ENCODE assay signal across 8 cellular contexts in the genomic region with DNA sequence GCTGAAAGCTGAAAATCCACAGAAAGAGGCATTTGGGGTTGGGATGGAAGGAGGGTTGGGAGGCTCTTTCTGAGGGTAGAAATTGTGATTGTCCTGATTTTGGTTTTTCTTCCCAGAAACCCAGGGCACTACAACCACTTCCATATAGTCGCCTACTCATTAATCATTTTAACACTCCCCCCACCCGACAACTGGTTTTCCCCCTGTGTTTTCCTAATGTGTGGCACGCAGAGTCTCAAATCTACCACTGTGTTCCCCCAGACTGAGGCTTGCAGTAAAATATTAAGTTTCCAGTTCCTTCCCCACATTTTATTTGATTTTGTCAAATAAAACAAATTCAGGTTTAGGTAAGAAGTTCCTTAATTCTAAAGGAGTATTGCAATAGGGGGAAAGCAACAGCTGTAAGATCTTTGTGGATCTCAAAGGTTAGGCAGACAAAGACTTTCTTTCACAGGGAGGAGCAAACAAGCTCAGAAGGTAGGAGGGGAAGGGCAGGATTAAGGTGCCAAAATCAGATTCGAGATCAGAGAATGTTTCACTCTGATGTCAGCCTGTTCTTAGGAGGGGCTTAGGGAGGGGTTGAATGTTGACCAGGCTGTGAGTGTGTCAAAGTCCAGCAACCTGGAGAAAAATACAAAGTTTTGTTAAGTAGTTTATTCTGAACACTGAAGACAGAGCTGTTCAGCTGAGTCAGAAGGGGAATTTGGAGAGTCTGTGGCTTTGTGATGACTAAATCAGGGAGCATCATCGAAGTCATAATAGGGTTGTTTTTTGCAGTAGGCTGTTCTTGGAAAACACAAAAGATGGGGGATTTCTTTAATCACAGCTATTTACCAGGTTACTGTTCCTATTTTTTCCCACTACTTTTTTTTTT. TPM values are rescaled to one million over a fixed set of nuclear protein-coding genes. Genes with fewer than 3 reads are reported as not detected.
DNase-seq lines count a peak whose midpoint lies in the region; ATAC-seq and TF ChIP-seq lines count a peak whose summit lies in the region.

No MANE protein-coding gene starts in this region.

- peak overlapping the region; percentile 2 for H3K4me3 ChIP-seq in epithelial cell of esophagus (ENCODE audit: low read length)

- TF ChIP-seq CTCF in epithelial cell of esophagus (IDR thresholded peaks at IDR 0.05; ENCODE audit: insufficient read depth, low read depth, low read length, missing control alignments): no peak

- intact Hi-C loops in sciatic nerve (cut with DNase I): no loop called here

- ATAC-seq in GM18868 (IDR thresholded peaks at IDR 0.05; ENCODE audit: unreplicated experiment): peak; percentile 64
- ATAC-seq in HG03097 (IDR thresholded peaks at IDR 0.05; ENCODE audit: low FRiP score, unreplicated experiment): peak; percentile 40
- peak; percentile 15 for ATAC-seq in sciatic nerve

- DNase-seq in AG08395 (ENCODE audit: low spot score): peak; percentile 77
- DNase-seq in T-helper 1 cell: peak in 4 of 5 donors; percentile 18 to 90 (median 38)
- DNase-seq in epithelial cell of esophagus (ENCODE audit: low read depth): peak; percentile 90
- DNase-seq in sciatic nerve (ENCODE audit: low spot score): no peak
- DNase-seq in NCI-H69 (lab: John Stamatoyannopoulos, UW): no peak
- DNase-seq in C1 segment of cervical spinal cord (lab: John Stamatoyannopoulos, UW): no peak

RNA-seq across cellular contexts. Expression of gene ZNF267, which starts 3.6 kb away (rescaled TPM):
- 19.7 TPM for total RNA-seq in sciatic nerve

Comparison
In these comparisons a context has a peak if more than half of its experiments do, and no peak if none do; other contexts are left out.
1. DNase-seq: peak in AG08395 (single experiment), T-helper 1 cell (4 of 5) and epithelial cell of esophagus (single experiment); none in sciatic nerve (single experiment), NCI-H69 (single experiment) and C1 segment of cervical spinal cord (0 of 14).
2. Peak in every context shown above with its lines, with median percentiles within 50 percentile points of each other: ATAC-seq.